Comparison of ENCODE assay signal across 8 cellular contexts in genomic region chr6:152983637-152984386, GRCh38.
DNase-seq lines count a peak whose midpoint lies in the region; ATAC-seq and TF ChIP-seq lines count a peak whose summit lies in the region.

No MANE protein-coding gene starts in this region.

- DNase-seq in NCI-H2029 (lab: John Stamatoyannopoulos, UW) (peak; percentile 6), NCI-H2029 treated with DMSO at 0.1 percent for 48 hours (lab: John Stamatoyannopoulos, UW) (no peak), NCI-H2227 treated with DMSO at 0.1 percent for 48 hours (lab: John Stamatoyannopoulos, UW) (peak; percentile 36), choroid plexus epithelial cell (ENCODE audit: low read depth) (peak; percentile 83)
- peak; percentile 90 to 94 for DNase-seq in activated CD4-positive, alpha-beta T cell treated with anti-CD3 and anti-CD28 coated beads for 4 hours
- peak; percentile 46 to 95 (median 92) for DNase-seq in stimulated activated CD4-positive, alpha-beta T cell treated with anti-CD3 and anti-CD28 coated beads, Interleukin-1b, Interleukin-23, amount 100 ng/mL, for 24 hours (ENCODE audit: low read depth in 4 of 4, low spot score in 1 of 4)

- ATAC-seq in HG02970 (IDR thresholded peaks at IDR 0.05; ENCODE audit: low FRiP score, unreplicated experiment): peak; percentile 15

- peak overlapping the region; percentile 95 for H3K27ac ChIP-seq in layer of hippocampus (ENCODE audit: low read depth, low read length)

- no peaks in the 10 kb centered on the region for H3K27me3 ChIP-seq in layer of hippocampus (ENCODE audit: control insufficient read depth, insufficient read depth, low read length)

- TF ChIP-seq CTCF in choroid plexus epithelial cell (conservative IDR thresholded peaks at IDR 0.05; ENCODE audit: low read depth, low read length): no peak

- peak overlapping the region; percentile 67 for H3K4me3 ChIP-seq in choroid plexus epithelial cell (ENCODE audit: low read depth, low read length)
